Comparison of ENCODE assay signal across 31 cellular contexts in the genomic region with DNA sequence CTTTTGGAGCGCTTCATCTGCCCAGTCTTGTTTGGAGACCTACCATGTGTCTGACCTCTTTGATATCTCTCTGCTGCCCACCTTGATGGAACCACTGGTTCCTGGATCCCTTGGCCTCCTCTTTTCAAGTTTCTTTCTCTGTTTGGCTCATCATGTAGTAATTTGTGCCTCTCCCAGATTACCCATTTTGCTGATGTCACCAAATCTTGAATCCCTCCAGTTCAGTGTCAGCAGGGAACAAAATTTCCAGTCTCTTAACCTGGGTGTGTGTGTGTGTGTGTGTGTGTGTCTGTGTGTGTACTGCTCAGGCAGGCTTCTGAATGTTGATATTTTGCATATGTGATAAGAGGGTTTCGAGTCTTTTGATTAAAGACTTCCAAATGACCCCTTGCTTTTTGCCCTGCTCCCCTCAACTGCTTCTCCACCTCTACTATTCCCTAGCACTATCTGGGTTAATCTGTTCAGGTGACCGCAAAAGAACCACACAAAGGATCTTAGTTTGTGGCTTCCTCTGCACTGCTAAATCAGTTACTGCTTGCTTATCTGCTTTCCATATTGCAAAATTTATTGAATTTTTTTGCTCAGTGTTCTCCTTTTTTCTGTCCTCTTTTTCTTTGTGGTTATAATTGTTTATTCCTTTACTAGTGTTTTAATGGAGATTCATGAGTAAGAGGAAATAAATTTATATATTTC. TPM values are rescaled to one million over a fixed set of nuclear protein-coding genes. Genes with fewer than 3 reads are reported as not detected.
"Had no signal": no experiment of that assay in that cellular context is flagged by ENCODE, and none has a peak within 500 bp of the region (broad histone marks: within the 10 kb centered on the region; RNA-seq: fewer than 3 reads in every experiment).

No MANE protein-coding gene starts in this region.

- H3K36me3 ChIP-seq: brain microvascular endothelial cell, gastroesophageal sphincter, neutrophil, stomach, thyroid gland, upper lobe of right lung had no signal

- H3K4me1 ChIP-seq: gastroesophageal sphincter, stomach, thyroid gland, upper lobe of right lung had no signal

- H3K4me3 ChIP-seq: gastroesophageal sphincter, skin epidermis, stomach, thyroid gland, upper lobe of right lung had no signal

- H3K27me3 ChIP-seq: brain microvascular endothelial cell, gastroesophageal sphincter, neutrophil, stomach, thyroid gland, upper lobe of right lung had no signal

- DNase-seq: activated CD4-positive, alpha-beta T cell treated with anti-CD3 and anti-CD28 coated beads for 36 hours; activated CD4-positive, CD25-positive, alpha-beta regulatory T cell; activated effector memory CD4-positive, alpha-beta T cell treated with anti-CD3 and anti-CD28 coated beads, Interleukin-2, amount 50 U/mL, for 16 hours; activated naive CD4-positive, alpha-beta T cell treated with anti-CD3 and anti-CD28 coated beads for 36 hours; activated naive CD8-positive, alpha-beta T cell treated with anti-CD3 and anti-CD28 coated beads for 36 hours; brain microvascular endothelial cell; cortex of kidney; effector memory CD8-positive, alpha-beta T cell; hippocampal formation; kidney; left colon; mammary epithelial cell; naive B cell; nephron progenitor cell; stimulated activated CD4-positive, alpha-beta T cell treated with anti-CD3 and anti-CD28 coated beads, Interleukin-4, amount 100 ng/mL, for 24 hours; stomach; thyroid gland; upper lobe of right lung had no signal

- H3K9me3 ChIP-seq: neutrophil, thyroid gland, upper lobe of right lung had no signal

- H3K27ac ChIP-seq: brain microvascular endothelial cell, gastroesophageal sphincter, neutrophil, skin epidermis, stomach, thyroid gland, upper lobe of right lung had no signal

- ATAC-seq: activated CD4-positive, alpha-beta T cell treated with anti-CD3 and anti-CD28 coated beads for 36 hours; effector memory CD8-positive, alpha-beta T cell; gastroesophageal sphincter; left colon; sciatic nerve; stimulated activated effector memory CD8-positive, alpha-beta T cell treated with anti-CD3 and anti-CD28 coated beads, Interleukin-12 subunit alpha, Interleukin-12 subunit beta, amount 100 ng/mL, for 72 hours; upper lobe of right lung had no signal

RNA-seq across cellular contexts. Expression of a gene that starts 25.7 kb away (rescaled TPM):
- total RNA-seq: activated CD4-positive, alpha-beta T cell treated with anti-CD3 and anti-CD28 coated beads for 36 hours; activated naive CD4-positive, alpha-beta T cell treated with anti-CD3 and anti-CD28 coated beads for 36 hours; activated T-helper 1 cell treated with anti-CD3 and anti-CD28 coated beads, Interleukin-12 subunit alpha, Interleukin-12 subunit beta, Interleukin-2, Interleukin-4 antibody, amounts not matched to agents 30 ng/mL and 10 ng/mL and 1 ng/mL, durations not matched to agents 14 hours and 24 hours and 36 hours; cardiac septum; chondrocyte; endothelial cell of umbilical vein; fibroblast of lung; fibroblast of villous mesenchyme; mammary epithelial cell; osteocyte had no signal
- polyA plus RNA-seq: endothelial cell of umbilical vein, fibroblast of lung, liver, mammary epithelial cell had no signal
